Comparison of ENCODE assay signal across 8 cellular contexts in genomic region chr10:78301891-78302738, GRCh38.
DNase-seq lines count a peak whose midpoint lies in the region; ATAC-seq and TF ChIP-seq lines count a peak whose summit lies in the region.

No MANE protein-coding gene starts in this region.

- CTCF ChIA-PET in activated CD4-positive, alpha-beta T cell treated with anti-CD3 and anti-CD28 coated beads for 36 hours (lab: Charles Lee): interaction anchor here (0.7 to 1.7 kb wide), 3 partner anchors 12 to 893 kb away, joined by 3 to 4 read pairs (median 4); no protein-coding TSS in a partner anchor
- CTCF ChIA-PET in SK-N-SH (lab: Yijun Ruan, JAX): interaction anchor here (0.6 to 5.4 kb wide), 40 partner anchors 9 to 893 kb away, joined by 3 to 67 read pairs (median 4); no protein-coding TSS in a partner anchor

- H3F3A ChIP-seq in SK-N-SH (replicated peaks; ENCODE audit: insufficient read depth): no peaks in the 10 kb centered on the region

- H3K4me1 ChIP-seq in SK-N-SH (ENCODE audit: control insufficient read depth in 1 of 2, insufficient read depth in 2 of 2, low read depth in 1 of 2, low read length in 1 of 2): peaks cover 15 to 41% of the 10 kb centered on the region in 2 experiments; a peak in 3 of 4 replicates

- H3K9me3 ChIP-seq in SK-N-SH: no peaks in the 10 kb centered on the region

- DNase-seq in activated CD4-positive, alpha-beta T cell treated with anti-CD3 and anti-CD28 coated beads for 36 hours: no peak
- DNase-seq in activated CD4-positive, alpha-beta T cell treated with anti-CD3 and anti-CD28 coated beads, Interleukin-2, amount 50 U/mL, for 48 hours: no peak
- DNase-seq in SK-N-SH: no peak
- no peak for DNase-seq in fibroblast of mammary gland (ENCODE audit: low read depth)
- DNase-seq in renal cortical epithelial cell (ENCODE audit: low read depth): peak; percentile 24
- no peak for DNase-seq in NCI-H2029 treated with DMSO at 0.1 percent for 48 hours (lab: John Stamatoyannopoulos, UW)

- H3K27me3 ChIP-seq in SK-N-SH (ENCODE audit: insufficient read depth): no peaks in the 10 kb centered on the region

- peak overlapping the region; percentile 79 for H3K4me3 Mint-ChIP-seq in activated CD4-positive, alpha-beta T cell treated with anti-CD3 and anti-CD28 coated beads for 36 hours

- H3K9me3 Mint-ChIP-seq in activated CD4-positive, alpha-beta T cell treated with anti-CD3 and anti-CD28 coated beads for 36 hours (ENCODE audit: low read depth): peaks cover 2% of the 10 kb centered on the region

- no peak for ATAC-seq in activated CD4-positive, alpha-beta T cell treated with anti-CD3 and anti-CD28 coated beads for 36 hours
- ATAC-seq in GM21423 (IDR thresholded peaks at IDR 0.05; ENCODE audit: unreplicated experiment) (no peak), GM21381 (IDR thresholded peaks at IDR 0.05; ENCODE audit: unreplicated experiment) (no peak)

- peaks cover 12% of the 10 kb centered on the region for H3K4me1 Mint-ChIP-seq in activated CD4-positive, alpha-beta T cell treated with anti-CD3 and anti-CD28 coated beads for 36 hours

- TF ChIP-seq CTCF in SK-N-SH (IDR thresholded peaks at IDR 0.05) (peak; percentile 48), fibroblast of mammary gland (conservative IDR thresholded peaks at IDR 0.05; ENCODE audit: control insufficient read depth, insufficient read depth, low read depth, low read length) (peak; percentile 4)

- H3K36me3 ChIP-seq in SK-N-SH (replicated peaks in 1 of 2; ENCODE audit: control insufficient read depth in 1 of 2, insufficient read depth in 2 of 2, low read length in 1 of 2): no peaks in the 10 kb centered on the region

- 90% methylated on average over 9 of the region's 11 CpGs for WGBS in SK-N-SH (ENCODE audit: low lambda C conversion rate)

- no peak for TF ChIP-seq EP300 in SK-N-SH (IDR thresholded peaks at IDR 0.05; ENCODE audit: borderline replicate concordance in 1 of 2, low read depth in 1 of 2, low read length in 1 of 2)

- H3K79me2 ChIP-seq in SK-N-SH (ENCODE audit: insufficient read depth): no peaks in the 10 kb centered on the region

- H3K27ac ChIP-seq in SK-N-SH (ENCODE audit: low read depth in 2 of 2, low read length in 1 of 2): peak overlapping the region; percentile 71 to 99; a peak in 3 of 4 replicates

- peak; percentile 69 for TF ChIP-seq RAD21 in SK-N-SH (IDR thresholded peaks at IDR 0.05; ENCODE audit: low read length)

- peak overlapping the region; percentile 77 for H2AFZ ChIP-seq in SK-N-SH (ENCODE audit: low read depth)

- peak overlapping the region; percentile 78 for H3K9ac ChIP-seq in SK-N-SH

- peak overlapping the region; percentile 96 for H3K4me2 ChIP-seq in SK-N-SH

- no peaks in the 10 kb centered on the region for H4K20me1 ChIP-seq in SK-N-SH (ENCODE audit: insufficient read depth)

- intact Hi-C loops in activated CD4-positive, alpha-beta T cell treated with anti-CD3 and anti-CD28 coated beads for 36 hours (cut with DNase I, micrococcal nuclease): loop anchor here (2.0 to 10.0 kb wide), 5 partner anchors 255 to 1885 kb away; partner anchors contain the start of genes PPIF (in 1 of the 2), ZCCHC24 (in 1 of the 2) and ZMIZ1 (in 1 of the 2)

- peak overlapping the region; percentile 90 for H3K27ac Mint-ChIP-seq in activated CD4-positive, alpha-beta T cell treated with anti-CD3 and anti-CD28 coated beads for 36 hours

- no peaks in the 10 kb centered on the region for H3K27me3 Mint-ChIP-seq in activated CD4-positive, alpha-beta T cell treated with anti-CD3 and anti-CD28 coated beads for 36 hours

- POLR2A ChIA-PET in activated CD4-positive, alpha-beta T cell treated with anti-CD3 and anti-CD28 coated beads for 36 hours (lab: Charles Lee): no interaction called here
- POLR2A ChIA-PET in SK-N-SH (lab: Yijun Ruan, JAX): interaction anchor here (0.7 to 1.1 kb wide), 5 partner anchors 9 to 255 kb away, joined by 3 to 6 read pairs (median 3); no protein-coding TSS in a partner anchor

- H3K4me3 ChIP-seq in SK-N-SH (ENCODE audit: low read depth in 2 of 2, low read length in 1 of 2) (peak overlapping the region; percentile 51 to 72; a peak in 3 of 4 replicates), fibroblast of mammary gland (ENCODE audit: control insufficient read depth, low read depth, low read length) (peak overlapping the region; percentile 62)

- H3K36me3 Mint-ChIP-seq in activated CD4-positive, alpha-beta T cell treated with anti-CD3 and anti-CD28 coated beads for 36 hours (ENCODE audit: low read depth): no peaks in the 10 kb centered on the region

- H3K9me2 ChIP-seq in SK-N-SH: no peaks in the 10 kb centered on the region

TF ChIP-seq in SK-N-SH, 30 proteins besides CTCF, POLR2A, EP300 and RAD21:
- TF ChIP-seq SMC3 (IDR thresholded peaks at IDR 0.05; ENCODE audit: low read depth, low read length) (peak; percentile 55), RXRA (IDR thresholded peaks at IDR 0.05; ENCODE audit: borderline replicate concordance, low read depth) (no peak), ELF1 (IDR thresholded peaks at IDR 0.05) (no peak), YY1 (IDR thresholded peaks at IDR 0.05; ENCODE audit: low read depth) (no peak), GATA2 (CRISPR knock-in tag; IDR thresholded peaks at IDR 0.05) (peak; percentile 58), FOXM1 (IDR thresholded peaks at IDR 0.05; ENCODE audit: low read depth) (no peak)
